Comparison of ENCODE assay signal across 8 cellular contexts in genomic region chr4:138870739-138871633, GRCh38.
A peak's percentile ranks its signal among the peaks of the same experiment; 100 is the strongest.
DNase-seq lines count a peak whose midpoint lies in the region; ATAC-seq and TF ChIP-seq lines count a peak whose summit lies in the region.

No MANE protein-coding gene starts in this region.

- TF ChIP-seq POLR2A in NB4 (IDR thresholded peaks at IDR 0.05; ENCODE audit: extremely low read depth, insufficient read length), result no peak

- DNase-seq in GM10266 (ENCODE audit: extremely low spot score) (peak; percentile 62), NB4 (ENCODE audit: low read depth) (peak; percentile 68), SK-N-DZ (ENCODE audit: low spot score) (peak; percentile 68), adipocyte (ENCODE audit: low read depth) (peak; percentile 90), left ventricle myocardium inferior (peak; percentile 26), retinal pigment epithelial cell (ENCODE audit: low read depth) (no peak)

- H3K4me1 ChIP-seq in adipocyte (ENCODE audit: control insufficient read depth, insufficient read depth, low read length), result peaks cover 8% of the 10 kb centered on the region
- peaks cover 17% of the 10 kb centered on the region for H3K4me1 ChIP-seq in left ventricle myocardium inferior

- ATAC-seq in HG02571 (IDR thresholded peaks at IDR 0.05; ENCODE audit: unreplicated experiment), result peak; percentile 63
- ATAC-seq in GM21825 (IDR thresholded peaks at IDR 0.05; ENCODE audit: unreplicated experiment), result no peak

- H3K9ac ChIP-seq in adipocyte (ENCODE audit: low read length), result no peak overlapping the region

- no peaks in the 10 kb centered on the region for H3K36me3 ChIP-seq in adipocyte (ENCODE audit: control insufficient read depth, insufficient read depth, low read length, severe bottlenecking)
- H3K36me3 ChIP-seq in left ventricle myocardium inferior, result no peaks in the 10 kb centered on the region

- H3K9me3 ChIP-seq in adipocyte (ENCODE audit: control insufficient read depth, low read length) (no peaks in the 10 kb centered on the region), left ventricle myocardium inferior (replicated peaks) (no peaks in the 10 kb centered on the region)

- no peak overlapping the region for H3K4me3 ChIP-seq in NB4 (ENCODE audit: low read depth, low read length)
- no peak overlapping the region for H3K4me3 ChIP-seq in adipocyte (ENCODE audit: low read length)
- no peak overlapping the region for H3K4me3 ChIP-seq in left ventricle myocardium inferior
- no peak overlapping the region for H3K4me3 ChIP-seq in retinal pigment epithelial cell (ENCODE audit: low read length)

- intact Hi-C loops in left ventricle myocardium inferior (cut with micrococcal nuclease), result no loop called here

- TF ChIP-seq CTCF in GM10266 (IDR thresholded peaks at IDR 0.05; ENCODE audit: control insufficient read depth, insufficient read depth, low read depth, missing control alignments) (peak; percentile 83), NB4 (IDR thresholded peaks at IDR 0.05; ENCODE audit: low read depth, low read length) (peak; percentile 80), left ventricle myocardium inferior (IDR thresholded peaks at IDR 0.05; ENCODE audit: borderline replicate concordance) (peak; percentile 89), retinal pigment epithelial cell (conservative IDR thresholded peaks at IDR 0.05; ENCODE audit: low read depth, low read length) (peak; percentile 82)

- no peak overlapping the region for H3K27ac ChIP-seq in left ventricle myocardium inferior (replicated peaks)

- H3K27me3 ChIP-seq in adipocyte (replicated peaks; ENCODE audit: control insufficient read depth, insufficient read depth, low read length) (peaks cover 7% of the 10 kb centered on the region), left ventricle myocardium inferior (ENCODE audit: low read depth) (no peaks in the 10 kb centered on the region)
